In genomic region chrX:39619182-39620009, GRCh38 we compare ENCODE assay signal across 18 cellular contexts.
DNase-seq lines count a peak whose midpoint lies in the region; ATAC-seq and TF ChIP-seq lines count a peak whose summit lies in the region.
"Had no signal": no experiment of that assay in that cellular context is flagged by ENCODE, and none has a peak within 500 bp of the region (broad histone marks: within the 10 kb centered on the region; RNA-seq: fewer than 3 reads in every experiment).

No MANE protein-coding gene starts in this region.

- no peak overlapping the region for H3K4me3 ChIP-seq in left lung
- H3K4me3 ChIP-seq: heart left ventricle had no signal

- H3K4me1 Mint-ChIP-seq in HFFc6 (ENCODE audit: low read depth): peaks cover 1% of the 10 kb centered on the region; the same call in 1 of the 2 replicates

- no peaks in the 10 kb centered on the region for H3K9me3 ChIP-seq in left lung

- peaks cover 0 to 6% of the 10 kb centered on the region in 2 donors for H3K27me3 ChIP-seq in left lung

- H3K27ac Mint-ChIP-seq in HFFc6: no peak overlapping the region
- H3K27ac Mint-ChIP-seq: activated CD8-positive, alpha-beta T cell treated with anti-CD3 and anti-CD28 coated beads for 36 hours; activated T-helper 17 cell treated with anti-CD3 and anti-CD28 coated beads, Interleukin-2, amount 50 U/mL, for 72 hours had no signal

- H3K36me3 Mint-ChIP-seq in HFFc6 (ENCODE audit: low read depth): no peaks in the 10 kb centered on the region

- no peaks in the 10 kb centered on the region; the same call in 1 of the 2 replicates for H3K9me3 Mint-ChIP-seq in HFFc6

- no peaks in the 10 kb centered on the region for H3K36me3 ChIP-seq in left lung
- H3K36me3 ChIP-seq: heart left ventricle had no signal

- ATAC-seq in left lung: peak; percentile 59
- ATAC-seq: activated CD8-positive, alpha-beta T cell treated with anti-CD3 and anti-CD28 coated beads for 36 hours; activated T-helper 17 cell treated with anti-CD3 and anti-CD28 coated beads, Interleukin-2, amount 50 U/mL, for 72 hours; left ventricle myocardium superior; sciatic nerve had no signal

- intact Hi-C loops in left lung (cut with DNase I): no loop called here

- no peak overlapping the region for H3K27ac ChIP-seq in left lung
- H3K27ac ChIP-seq: heart left ventricle had no signal

- H3K27me3 Mint-ChIP-seq in HFFc6 (ENCODE audit: insufficient read depth): peaks cover 25% of the 10 kb centered on the region
- H3K27me3 Mint-ChIP-seq: activated CD8-positive, alpha-beta T cell treated with anti-CD3 and anti-CD28 coated beads for 36 hours; activated T-helper 17 cell treated with anti-CD3 and anti-CD28 coated beads, Interleukin-2, amount 50 U/mL, for 72 hours had no signal

- no peak for TF ChIP-seq CTCF in left lung (IDR thresholded peaks at IDR 0.05)
- TF ChIP-seq CTCF in HFFc6 (IDR thresholded peaks at IDR 0.05): no peak

- peak; percentile 22 for DNase-seq in DMS153 (lab: John Stamatoyannopoulos, UW)
- DNase-seq in NCI-H1092 (lab: John Stamatoyannopoulos, UW): peak; percentile 9
- DNase-seq in astrocyte of the hippocampus (ENCODE audit: low read depth, low spot score): peak; percentile 39
- no peak for DNase-seq in left lung
- no peak for DNase-seq in AML-193 (lab: John Stamatoyannopoulos, UW)
- DNase-seq in pons (ENCODE audit: low spot score): no peak
- DNase-seq in HFFc6: no peak
- no peak for DNase-seq in activated gamma-delta T cell (lab: John Stamatoyannopoulos, UW)
- DNase-seq: activated CD8-positive, alpha-beta T cell treated with anti-CD3 and anti-CD28 coated beads for 36 hours; H7; heart left ventricle; left ventricle myocardium superior; NCI-H1048; NCI-H524 treated with DMSO at 0.1 percent for 48 hours; stimulated activated naive CD4-positive, alpha-beta T cell treated with Interleukin-2 at 50 U/mL for 16 hours; T-helper 9 cell had no signal

- H3K4me1 ChIP-seq in left lung: no peaks in the 10 kb centered on the region

- H3K4me3 Mint-ChIP-seq in HFFc6: no peak overlapping the region
- H3K4me3 Mint-ChIP-seq: activated CD8-positive, alpha-beta T cell treated with anti-CD3 and anti-CD28 coated beads for 36 hours; activated T-helper 17 cell treated with anti-CD3 and anti-CD28 coated beads, Interleukin-2, amount 50 U/mL, for 72 hours had no signal

Comparison
In these comparisons a context has a peak if more than half of its experiments do, and no peak if none do; other contexts are left out.
1. DNase-seq: peak in DMS153 (single experiment), NCI-H1092 (single experiment) and astrocyte of the hippocampus (single experiment); none in left lung (0 of 2), AML-193 (0 of 2), pons (single experiment), HFFc6 (single experiment) and activated gamma-delta T cell (single experiment).